19 cellular contexts compared by ENCODE assay signal in the genomic region with DNA sequence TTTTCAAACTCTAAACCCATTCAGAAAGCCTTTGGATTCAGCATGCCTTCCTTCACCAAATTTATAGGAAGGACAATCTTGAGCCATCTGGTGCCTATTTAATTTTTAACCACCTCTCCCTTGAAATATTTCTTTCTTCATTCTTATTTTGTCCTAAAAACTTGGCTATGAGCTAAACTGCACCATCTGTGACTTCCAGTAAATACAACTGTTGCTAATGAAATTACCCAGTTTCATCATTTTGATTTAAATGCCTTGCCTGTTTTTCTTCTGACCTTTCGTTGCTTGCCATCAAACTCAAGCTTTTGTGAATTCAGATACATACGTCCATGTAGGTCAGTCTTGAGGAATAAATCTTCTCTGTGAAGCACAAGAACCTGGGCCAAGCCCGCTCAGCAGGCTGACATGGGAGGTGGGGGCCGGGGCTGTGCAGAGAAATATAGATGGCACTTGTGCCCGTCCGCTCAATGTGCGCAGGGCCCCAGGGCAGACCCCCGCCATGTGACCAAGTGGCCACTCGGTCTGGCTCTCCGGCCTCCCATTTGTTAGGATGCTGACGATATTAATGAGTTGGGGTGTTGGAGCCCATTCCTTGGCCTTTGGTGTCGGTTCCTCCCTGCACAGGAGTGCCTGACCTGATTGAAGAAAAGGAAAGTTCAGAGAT.
DNase-seq lines count a peak whose midpoint lies in the region; ATAC-seq and TF ChIP-seq lines count a peak whose summit lies in the region.
"Had no signal": no experiment of that assay in that cellular context is flagged by ENCODE, and none has a peak within 500 bp of the region (broad histone marks: within the 10 kb centered on the region; RNA-seq: fewer than 3 reads in every experiment).

No MANE protein-coding gene starts in this region.

- peaks cover 12% of the 10 kb centered on the region for H3K27me3 Mint-ChIP-seq in H9 (ENCODE audit: low read depth)

- no peak overlapping the region for H4K5ac ChIP-seq in H9 (ENCODE audit: insufficient read length, low read depth, low read length)

- no peak overlapping the region for H2BK20ac ChIP-seq in H9 (ENCODE audit: low read depth, low read length, poor library complexity, severe bottlenecking)

- no peak overlapping the region for H2AFZ ChIP-seq in H9 (ENCODE audit: low read length)

- H3K14ac ChIP-seq in H9 (ENCODE audit: insufficient read depth, low read length), result no peak overlapping the region

- no peak overlapping the region for H2BK120ac ChIP-seq in H9 (ENCODE audit: low read depth, low read length, poor library complexity, severe bottlenecking)

- H3K4me1 Mint-ChIP-seq in H9, result peaks cover 7% of the 10 kb centered on the region in 2 experiments
- H3K4me1 Mint-ChIP-seq: CD4-positive, CD25-positive, alpha-beta regulatory T cell; CD8-positive, alpha-beta memory T cell had no signal

- no peak overlapping the region for H2BK15ac ChIP-seq in H9 (ENCODE audit: low read depth, low read length)

- H3K18ac ChIP-seq in H9 (ENCODE audit: insufficient read length, low read depth, low read length), result no peak overlapping the region

- H2BK12ac ChIP-seq in H9 (ENCODE audit: insufficient read length, low read depth, low read length), result no peak overlapping the region

- no peak overlapping the region for H3T11ph ChIP-seq in H9 (ENCODE audit: low read length)

- H3K27ac ChIP-seq in H9 (ENCODE audit: insufficient read length, low read depth, low read length), result no peak overlapping the region

- H3K9ac ChIP-seq in H9 (ENCODE audit: extremely low read depth, insufficient read length, low read length), result no peak overlapping the region

- no peak for TF ChIP-seq CTCF in AG10803 (conservative IDR thresholded peaks at IDR 0.05; ENCODE audit: low read length)
- no peak for TF ChIP-seq CTCF in fibroblast of villous mesenchyme (IDR thresholded peaks at IDR 0.05; ENCODE audit: insufficient read depth, low read depth, low read length)
- TF ChIP-seq CTCF in H9 (conservative IDR thresholded peaks at IDR 0.05), result no peak

- DNase-seq in AG10803 (ENCODE audit: low read depth) (peak; percentile 22), NCI-H446 treated with DMSO at 0.1 percent for 48 hours (lab: John Stamatoyannopoulos, UW) (peak; percentile 30), epidermal melanocyte (ENCODE audit: insufficient read length, low spot score) (peak; percentile 30), fibroblast of villous mesenchyme (ENCODE audit: low read depth) (peak; percentile 3), NCI-H1105 (lab: John Stamatoyannopoulos, UW) (no peak), H9 (no peak), left colon (no peak), hypothalamus (lab: John Stamatoyannopoulos, UW) (no peak)
- DNase-seq: BE2C; C1 segment of cervical spinal cord; CD4-positive, CD25-positive, alpha-beta regulatory T cell; CD8-positive, alpha-beta memory T cell; COR-L47; DMS153; DMS79; GF-D8; GOT3; H7; IMR-90 had no signal

- no peak overlapping the region for H4K8ac ChIP-seq in H9 (replicated peaks; ENCODE audit: insufficient read length, low read depth, low read length)

- H3K4me3 ChIP-seq in AG10803 (ENCODE audit: low read length), result no peak overlapping the region
- H3K4me3 ChIP-seq in fibroblast of villous mesenchyme (ENCODE audit: low read depth, low read length), result no peak overlapping the region

- peaks cover under 1% of the 10 kb centered on the region; the same call in 1 of the 2 replicates for H3K4me1 ChIP-seq in H9 (ENCODE audit: insufficient read depth, low read length)
- H3K4me1 ChIP-seq: BE2C had no signal

- intact Hi-C loops in left colon (cut with DNase I, micrococcal nuclease), result no loop called here

- no peaks in the 10 kb centered on the region; a peak in 1 of 7 replicates for H3K36me3 Mint-ChIP-seq in H9 (ENCODE audit: insufficient read depth in 1 of 3, low read depth in 3 of 3)
- H3K36me3 Mint-ChIP-seq: CD4-positive, CD25-positive, alpha-beta regulatory T cell; CD8-positive, alpha-beta memory T cell had no signal

- no peaks in the 10 kb centered on the region for H4K20me1 ChIP-seq in H9 (ENCODE audit: control insufficient read depth, insufficient read depth, insufficient read length)

- no peak overlapping the region for H3K56ac ChIP-seq in H9 (ENCODE audit: insufficient read length, low read depth, low read length)

- no peak for ATAC-seq in left colon

- H3K4ac ChIP-seq in H9 (ENCODE audit: low read depth, low read length), result no peak overlapping the region

- no peaks in the 10 kb centered on the region for H3K23me2 ChIP-seq in H9 (ENCODE audit: insufficient read length, low read depth, low read length, poor library complexity, severe bottlenecking)

- no peak overlapping the region for H2AK5ac ChIP-seq in H9 (ENCODE audit: insufficient read length, low read length)

- no peak overlapping the region for H3K4me3 Mint-ChIP-seq in H9
- H3K4me3 Mint-ChIP-seq: CD4-positive, CD25-positive, alpha-beta regulatory T cell; CD8-positive, alpha-beta memory T cell had no signal

- no peak overlapping the region for H3K23ac ChIP-seq in H9 (ENCODE audit: insufficient read length, low read depth, low read length)

- H3K4me2 ChIP-seq in H9 (ENCODE audit: insufficient read depth, insufficient read length, low read length), result no peak overlapping the region

- H3K27me3 ChIP-seq in H9 (ENCODE audit: insufficient read depth, low read length), result no peaks in the 10 kb centered on the region
- H3K27me3 ChIP-seq: BE2C had no signal

- H3K9me3 ChIP-seq in H9 (ENCODE audit: control insufficient read depth, low read depth, low read length), result no peaks in the 10 kb centered on the region
- H3K9me3 ChIP-seq: BE2C had no signal

- H3K79me2 ChIP-seq in H9 (ENCODE audit: insufficient read depth, low read length), result no peaks in the 10 kb centered on the region

- no peak overlapping the region for H3K27ac Mint-ChIP-seq in H9
- H3K27ac Mint-ChIP-seq: CD4-positive, CD25-positive, alpha-beta regulatory T cell; CD8-positive, alpha-beta memory T cell had no signal

- no peaks in the 10 kb centered on the region for H3K79me1 ChIP-seq in H9 (ENCODE audit: insufficient read depth, low read depth, low read length, poor library complexity, severe bottlenecking)

- no CpG with 5 or more reads among the region's 12 CpGs for WGBS in H9 (ENCODE audit: extremely low coverage, insufficient read length, low lambda C conversion rate)

- no peak overlapping the region for H4K91ac ChIP-seq in H9 (ENCODE audit: insufficient read length, low read depth, low read length)

- H2BK5ac ChIP-seq in H9 (ENCODE audit: insufficient read length, low read length), result no peak overlapping the region

- H3K9me3 Mint-ChIP-seq in H9, result no peaks in the 10 kb centered on the region
- H3K9me3 Mint-ChIP-seq: CD4-positive, CD25-positive, alpha-beta regulatory T cell had no signal

Comparison
In these comparisons a context has a peak if more than half of its experiments do, and no peak if none do; other contexts are left out.
1. DNase-seq: peak in AG10803 (single experiment), NCI-H446 treated with DMSO at 0.1 percent for 48 hours (single experiment), epidermal melanocyte (single experiment) and fibroblast of villous mesenchyme (single experiment); none in NCI-H1105 (single experiment), H9 (single experiment), left colon (0 of 2) and hypothalamus (0 of 51).